In the genomic region with DNA sequence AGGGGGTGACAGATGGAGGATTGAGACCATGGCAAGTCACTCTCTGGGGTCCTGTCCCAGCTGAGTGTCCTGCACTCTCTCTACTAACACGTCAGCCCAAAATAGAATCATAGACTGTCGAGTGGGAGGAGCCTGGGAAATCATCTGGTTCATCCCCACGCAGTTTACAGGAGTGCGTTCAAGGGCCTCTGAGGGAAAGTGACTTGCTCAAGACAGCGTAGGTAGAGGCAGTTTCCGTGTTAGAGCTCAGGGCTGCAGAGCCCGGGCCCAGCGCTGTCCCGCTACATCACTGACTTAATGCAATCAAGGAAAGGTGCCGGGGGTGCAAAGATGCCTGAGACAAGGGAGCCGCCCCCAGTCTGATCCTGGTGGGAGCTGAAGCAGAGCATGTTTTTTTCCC, we compare ENCODE assay signal across 18 cellular contexts. TPM values are rescaled to one million over a fixed set of nuclear protein-coding genes. Genes with fewer than 3 reads are reported as not detected.
DNase-seq lines count a peak whose midpoint lies in the region; ATAC-seq and TF ChIP-seq lines count a peak whose summit lies in the region.
"Had no signal": no experiment of that assay in that cellular context is flagged by ENCODE, and none has a peak within 500 bp of the region (broad histone marks: within the 10 kb centered on the region; RNA-seq: fewer than 3 reads in every experiment).

No MANE protein-coding gene starts in this region.

- TF ChIP-seq CTCF in Caco-2 (IDR thresholded peaks at IDR 0.05; ENCODE audit: insufficient read depth in 1 of 2, low read depth in 1 of 2, low read length in 1 of 2, severe bottlenecking in 1 of 2, unreplicated experiment in 1 of 2): no peak

- intact Hi-C loops in Caco-2 (cut with micrococcal nuclease; ENCODE audit: unreplicated experiment): no loop called here
- intact Hi-C loops in head of caudate nucleus (cut with DNase I): no loop called here
- intact Hi-C loops in left cardiac atrium (cut with DNase I): no loop called here
- intact Hi-C loops in activated T-helper 1 cell treated with anti-CD3 and anti-CD28 coated beads, Interleukin-12 subunit alpha, Interleukin-12 subunit beta, Interleukin-2, Interleukin-4 antibody, amounts not matched to agents 30 ng/mL and 10 ng/mL and 1 ng/mL, durations not matched to agents 14 hours and 24 hours and 36 hours (cut with micrococcal nuclease): no loop called here

- POLR2A ChIA-PET in Caco-2 (lab: Charles Lee): no interaction called here

- no peaks in the 10 kb centered on the region for H3K9me3 Mint-ChIP-seq in Caco-2 (ENCODE audit: unreplicated experiment)
- H3K9me3 Mint-ChIP-seq in activated T-helper 1 cell treated with anti-CD3 and anti-CD28 coated beads, Interleukin-12 subunit alpha, Interleukin-12 subunit beta, Interleukin-2, Interleukin-4 antibody, amounts not matched to agents 30 ng/mL and 10 ng/mL and 1 ng/mL, durations not matched to agents 14 hours and 24 hours and 36 hours: no peaks in the 10 kb centered on the region

- H3K4me3 Mint-ChIP-seq in Caco-2 (ENCODE audit: unreplicated experiment): no peak overlapping the region
- no peak overlapping the region for H3K4me3 Mint-ChIP-seq in activated T-helper 1 cell treated with anti-CD3 and anti-CD28 coated beads, Interleukin-12 subunit alpha, Interleukin-12 subunit beta, Interleukin-2, Interleukin-4 antibody, amounts not matched to agents 30 ng/mL and 10 ng/mL and 1 ng/mL, durations not matched to agents 14 hours and 24 hours and 36 hours
- H3K4me3 Mint-ChIP-seq: CD4-positive, CD25-positive, alpha-beta regulatory T cell had no signal

- CTCF ChIA-PET in Caco-2 (lab: Charles Lee): interaction anchor here (0.5 kb wide), 1 partner anchor 80 kb away, joined by 3 read pairs; no protein-coding TSS in a partner anchor

- ATAC-seq in left cardiac atrium: peak; percentile 82 to 89

- BruUV-seq in Caco-2 (replicated peaks; lab: Mats Ljungman, UMichigan): no TSS peak

- H3K36me3 Mint-ChIP-seq in Caco-2 (ENCODE audit: insufficient read depth, unreplicated experiment): no peaks in the 10 kb centered on the region
- no peaks in the 10 kb centered on the region for H3K36me3 Mint-ChIP-seq in activated T-helper 1 cell treated with anti-CD3 and anti-CD28 coated beads, Interleukin-12 subunit alpha, Interleukin-12 subunit beta, Interleukin-2, Interleukin-4 antibody, amounts not matched to agents 30 ng/mL and 10 ng/mL and 1 ng/mL, durations not matched to agents 14 hours and 24 hours and 36 hours (ENCODE audit: low read depth)
- H3K36me3 Mint-ChIP-seq: CD4-positive, CD25-positive, alpha-beta regulatory T cell had no signal

- 0 out of 2 replicates have a peak, but pooled peaks cover 4% of the 10 kb centered on the region for H3K4me1 ChIP-seq in Caco-2
- H3K4me1 ChIP-seq: HAP-1 had no signal

- peak overlapping the region; percentile 69 for H3K27ac Mint-ChIP-seq in Caco-2 (ENCODE audit: unreplicated experiment)
- H3K27ac Mint-ChIP-seq in activated T-helper 1 cell treated with anti-CD3 and anti-CD28 coated beads, Interleukin-12 subunit alpha, Interleukin-12 subunit beta, Interleukin-2, Interleukin-4 antibody, amounts not matched to agents 30 ng/mL and 10 ng/mL and 1 ng/mL, durations not matched to agents 14 hours and 24 hours and 36 hours: no peak overlapping the region

- H3K36me3 ChIP-seq in Caco-2 (ENCODE audit: control insufficient read depth, insufficient read depth, low read length): no peaks in the 10 kb centered on the region
- H3K36me3 ChIP-seq: BLaER1 treated with 17β-estradiol and CSF1 and Interleukin-3, amounts not matched to agents 10 nM and 100 nM; HAP-1 had no signal

- no peaks in the 10 kb centered on the region for H3K27me3 ChIP-seq in Caco-2 (replicated peaks; ENCODE audit: control insufficient read depth, insufficient read depth, low read length)
- H3K27me3 ChIP-seq: BLaER1 treated with 17β-estradiol and CSF1 and Interleukin-3, amounts not matched to agents 10 nM and 100 nM had no signal

- H3K27me3 Mint-ChIP-seq in Caco-2 (ENCODE audit: insufficient read depth, unreplicated experiment): no peaks in the 10 kb centered on the region
- H3K27me3 Mint-ChIP-seq in activated T-helper 1 cell treated with anti-CD3 and anti-CD28 coated beads, Interleukin-12 subunit alpha, Interleukin-12 subunit beta, Interleukin-2, Interleukin-4 antibody, amounts not matched to agents 30 ng/mL and 10 ng/mL and 1 ng/mL, durations not matched to agents 14 hours and 24 hours and 36 hours (ENCODE audit: insufficient read depth): no peaks in the 10 kb centered on the region

- peaks cover 5% of the 10 kb centered on the region for H3K4me1 Mint-ChIP-seq in Caco-2 (ENCODE audit: low read depth, unreplicated experiment)
- no peaks in the 10 kb centered on the region for H3K4me1 Mint-ChIP-seq in activated T-helper 1 cell treated with anti-CD3 and anti-CD28 coated beads, Interleukin-12 subunit alpha, Interleukin-12 subunit beta, Interleukin-2, Interleukin-4 antibody, amounts not matched to agents 30 ng/mL and 10 ng/mL and 1 ng/mL, durations not matched to agents 14 hours and 24 hours and 36 hours (ENCODE audit: low read depth)
- H3K4me1 Mint-ChIP-seq: CD4-positive, CD25-positive, alpha-beta regulatory T cell had no signal

- no peak overlapping the region for H3K4me3 ChIP-seq in Caco-2 (ENCODE audit: low read depth, low read length)
- H3K4me3 ChIP-seq: BLaER1 treated with 17β-estradiol and CSF1 and Interleukin-3, amounts not matched to agents 10 nM and 100 nM; HAP-1 had no signal

- DNase-seq in Caco-2 (peak in 1 of 2 experiments; percentile 2), head of caudate nucleus (peak in 36 of 42 donors; percentile 4 to 65 (median 29)), left cardiac atrium (no peak), iPS-NIHi7 (ENCODE audit: extremely low spot score) (peak; percentile 26), islet precursor cell (no peak), EL (no peak)
- DNase-seq in activated T-helper 1 cell treated with anti-CD3 and anti-CD28 coated beads, Interleukin-12 subunit alpha, Interleukin-12 subunit beta, Interleukin-2, Interleukin-4 antibody, amounts not matched to agents 30 ng/mL and 10 ng/mL and 1 ng/mL, durations not matched to agents 14 hours and 24 hours and 36 hours (ENCODE audit: low spot score): no peak
- DNase-seq: 8988T; AML-193; CD4-positive, CD25-positive, alpha-beta regulatory T cell; DMS153; DND-41; GF-D8; GOT3; IMR-90 had no signal

- no peaks in the 10 kb centered on the region for H3K9me3 ChIP-seq in Caco-2
- H3K9me3 ChIP-seq: HAP-1 had no signal

RNA-seq across cellular contexts. Expression of a gene that starts 10.3 kb away (rescaled TPM):
- total RNA-seq in Caco-2 (2022) (not detected in 2 replicates), left cardiac atrium (not detected)
- total RNA-seq in activated T-helper 1 cell treated with anti-CD3 and anti-CD28 coated beads, Interleukin-12 subunit alpha, Interleukin-12 subunit beta, Interleukin-2, Interleukin-4 antibody, amounts not matched to agents 30 ng/mL and 10 ng/mL and 1 ng/mL, durations not matched to agents 14 hours and 24 hours and 36 hours: not detected in 2 replicates
- total RNA-seq: CD4-positive, CD25-positive, alpha-beta regulatory T cell; HT-29; IMR-90 had no signal

RNA-seq across cellular contexts. Expression of a gene that starts 14.2 kb away (rescaled TPM):
- total RNA-seq in Caco-2 (2022): not detected in 2 replicates
- total RNA-seq in left cardiac atrium: 1 to 10 TPM in 1 of 2 donors, under 1 TPM in 1; 0.55 to 1.4 TPM
- not detected in 2 replicates for total RNA-seq in activated T-helper 1 cell treated with anti-CD3 and anti-CD28 coated beads, Interleukin-12 subunit alpha, Interleukin-12 subunit beta, Interleukin-2, Interleukin-4 antibody, amounts not matched to agents 30 ng/mL and 10 ng/mL and 1 ng/mL, durations not matched to agents 14 hours and 24 hours and 36 hours
- total RNA-seq: CD4-positive, CD25-positive, alpha-beta regulatory T cell; HT-29; IMR-90 had no signal

RNA-seq across cellular contexts. Expression of a gene that starts 20.1 kb away (rescaled TPM):
- total RNA-seq in Caco-2 (2022) (not detected in 2 replicates), left cardiac atrium (100 to 1,000 TPM in 1 of 2 donors, 10 to 100 TPM in 1; 82.3 to 159 TPM)
- total RNA-seq in activated T-helper 1 cell treated with anti-CD3 and anti-CD28 coated beads, Interleukin-12 subunit alpha, Interleukin-12 subunit beta, Interleukin-2, Interleukin-4 antibody, amounts not matched to agents 30 ng/mL and 10 ng/mL and 1 ng/mL, durations not matched to agents 14 hours and 24 hours and 36 hours: not detected in 2 replicates
- total RNA-seq: CD4-positive, CD25-positive, alpha-beta regulatory T cell; HT-29; IMR-90 had no signal

Comparison
In these comparisons a context has a peak if more than half of its experiments do, and no peak if none do; other contexts are left out.
1. DNase-seq: peak in head of caudate nucleus (36 of 42) and iPS-NIHi7 (single experiment); none in left cardiac atrium (single experiment), islet precursor cell (single experiment), EL (single experiment) and activated T-helper 1 cell treated with anti-CD3 and anti-CD28 coated beads, Interleukin-12 subunit alpha, Interleukin-12 subunit beta, Interleukin-2, Interleukin-4 antibody, amounts not matched to agents 30 ng/mL and 10 ng/mL and 1 ng/mL, durations not matched to agents 14 hours and 24 hours and 36 hours (single experiment).
2. RNA of a gene that starts 20.1 kb away (total RNA-seq): 82.3 to 159 TPM in left cardiac atrium; not detected in Caco-2 and not detected in activated T-helper 1 cell treated with anti-CD3 and anti-CD28 coated beads, Interleukin-12 subunit alpha, Interleukin-12 subunit beta, Interleukin-2, Interleukin-4 antibody, amounts not matched to agents 30 ng/mL and 10 ng/mL and 1 ng/mL, durations not matched to agents 14 hours and 24 hours and 36 hours; every median in the first group is over 10 times any median in the second.